1 cellular context compared by ENCODE assay signal in genomic region chr6:129140571-129140970, GRCh38.
TF ChIP-seq lines count a peak whose summit lies in the region.

No MANE protein-coding gene starts in this region.

TF ChIP-seq in IMR-90, 13 proteins besides CTCF, POLR2A, EP300 and RAD21 (continued from another document):
- TF ChIP-seq, protein P1, sequence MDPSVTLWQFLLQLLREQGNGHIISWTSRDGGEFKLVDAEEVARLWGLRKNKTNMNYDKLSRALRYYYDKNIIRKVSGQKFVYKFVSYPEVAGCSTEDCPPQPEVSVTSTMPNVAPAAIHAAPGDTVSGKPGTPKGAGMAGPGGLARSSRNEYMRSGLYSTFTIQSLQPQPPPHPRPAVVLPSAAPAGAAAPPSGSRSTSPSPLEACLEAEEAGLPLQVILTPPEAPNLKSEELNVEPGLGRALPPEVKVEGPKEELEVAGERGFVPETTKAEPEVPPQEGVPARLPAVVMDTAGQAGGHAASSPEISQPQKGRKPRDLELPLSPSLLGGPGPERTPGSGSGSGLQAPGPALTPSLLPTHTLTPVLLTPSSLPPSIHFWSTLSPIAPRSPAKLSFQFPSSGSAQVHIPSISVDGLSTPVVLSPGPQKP (IDR thresholded peaks at IDR 0.05; ENCODE audit: borderline replicate concordance, low read depth, low read length) = no peak
- TF ChIP-seq SMC3 (IDR thresholded peaks at IDR 0.05; ENCODE audit: low read depth, low read length) = no peak
- TF ChIP-seq RCOR1 (IDR thresholded peaks at IDR 0.05; ENCODE audit: insufficient replicate concordance, low read length) = no peak
- TF ChIP-seq MAZ (IDR thresholded peaks at IDR 0.05; ENCODE audit: borderline replicate concordance, low read depth, low read length) = no peak
- TF ChIP-seq, protein P2, sequence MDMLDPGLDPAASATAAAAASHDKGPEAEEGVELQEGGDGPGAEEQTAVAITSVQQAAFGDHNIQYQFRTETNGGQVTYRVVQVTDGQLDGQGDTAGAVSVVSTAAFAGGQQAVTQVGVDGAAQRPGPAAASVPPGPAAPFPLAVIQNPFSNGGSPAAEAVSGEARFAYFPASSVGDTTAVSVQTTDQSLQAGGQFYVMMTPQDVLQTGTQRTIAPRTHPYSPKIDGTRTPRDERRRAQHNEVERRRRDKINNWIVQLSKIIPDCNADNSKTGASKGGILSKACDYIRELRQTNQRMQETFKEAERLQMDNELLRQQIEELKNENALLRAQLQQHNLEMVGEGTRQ (IDR thresholded peaks at IDR 0.05; ENCODE audit: low read depth, low read length) = no peak
- no peak for TF ChIP-seq FOS (IDR thresholded peaks at IDR 0.05; ENCODE audit: low read depth, low read length)
- no peak for TF ChIP-seq CHD1 (IDR thresholded peaks at IDR 0.05; ENCODE audit: low read depth, low read length)
